Comparison of ENCODE assay signal across 7 cellular contexts in genomic region chr14:106717544-106717943, GRCh38.
DNase-seq lines count a peak whose midpoint lies in the region; ATAC-seq, FAIRE-seq and TF ChIP-seq lines count a peak whose summit lies in the region.
"Not testable (repeated sequence)": the region's sequence is repeated elsewhere in the genome, so short reads cannot be mapped to it uniquely, and the experiment has no call there.

No MANE protein-coding gene starts in this region.

- ATAC-seq in GM21367 (IDR thresholded peaks at IDR 0.05; ENCODE audit: unreplicated experiment) (peak; percentile 61), HG03097 (IDR thresholded peaks at IDR 0.05; ENCODE audit: low FRiP score, unreplicated experiment) (peak; percentile 45), Panc1 (peak; percentile 60; the same call in 1 of the 2 replicates), mucosa of descending colon (peak; percentile 78)
- peak; percentile 76 to 87 for ATAC-seq in activated T-cell treated with anti-CD3 and anti-CD28 coated beads, Interleukin-2, amount 50 U/mL, for 72 hours (replicated peaks in 1 of 2)

- H3K27me3 Mint-ChIP-seq in activated T-cell treated with anti-CD3 and anti-CD28 coated beads, Interleukin-2, amount 50 U/mL, for 72 hours (ENCODE audit: low read depth): not testable (repeated sequence)

- H3K36me3 Mint-ChIP-seq in activated T-cell treated with anti-CD3 and anti-CD28 coated beads, Interleukin-2, amount 50 U/mL, for 72 hours (ENCODE audit: insufficient read depth in 2 of 2): not testable (repeated sequence)

- not testable (repeated sequence) for H3K4me1 ChIP-seq in Panc1 (ENCODE audit: control insufficient read depth, insufficient read depth, low read length); mucosa of descending colon (ENCODE audit: low read depth)

- CTCF ChIA-PET in Panc1 (lab: Charles Lee): not testable (repeated sequence)

- not testable (repeated sequence) for FAIRE-seq in D721Med (lab: Jason Lieb, UNC)

- peaks cover 23% of the 10 kb centered on the region for H3K4me1 Mint-ChIP-seq in activated T-cell treated with anti-CD3 and anti-CD28 coated beads, Interleukin-2, amount 50 U/mL, for 72 hours (ENCODE audit: low read depth)

- H3K27me3 ChIP-seq in Panc1 (ENCODE audit: control insufficient read depth, insufficient read depth, low read length): not testable (repeated sequence)

- POLR2A ChIA-PET in Panc1 (lab: Charles Lee): not testable (repeated sequence)

- in situ Hi-C loops in Panc1 (cut with HindIII; ENCODE audit: low pct_unique_long_range_greater_than_20kb, low sequenced_read_pairs): not testable (repeated sequence)

- H3K36me3 ChIP-seq in Panc1 (ENCODE audit: control insufficient read depth, insufficient read depth, low read length); mucosa of descending colon (ENCODE audit: low read depth): not testable (repeated sequence)

- not testable (repeated sequence) for H3K9me3 Mint-ChIP-seq in activated T-cell treated with anti-CD3 and anti-CD28 coated beads, Interleukin-2, amount 50 U/mL, for 72 hours

- H3K9me3 ChIP-seq in Panc1 (ENCODE audit: control insufficient read depth, insufficient read depth, low read depth, low read length); mucosa of descending colon: not testable (repeated sequence)

- H3K4me3 Mint-ChIP-seq in activated T-cell treated with anti-CD3 and anti-CD28 coated beads, Interleukin-2, amount 50 U/mL, for 72 hours: not testable (repeated sequence)

- intact Hi-C loops in Panc1 (cut with micrococcal nuclease; ENCODE audit: unreplicated experiment); mucosa of descending colon (cut with DNase I, micrococcal nuclease): not testable (repeated sequence)

- TF ChIP-seq CTCF in D721Med (IDR thresholded peaks at IDR 0.05; ENCODE audit: insufficient read depth, missing control alignments) (peak; percentile 12), Panc1 (IDR thresholded peaks at IDR 0.05) (peak; percentile 78), epithelial cell of proximal tubule (conservative IDR thresholded peaks at IDR 0.05; ENCODE audit: low read depth, low read length) (peak; percentile 34)
- not testable (repeated sequence) for TF ChIP-seq CTCF in mucosa of descending colon (IDR thresholded peaks at IDR 0.05)

- DNase-seq in D721Med (ENCODE audit: insufficient read length, low spot score); Panc1 (ENCODE audit: low read depth, low spot score); activated T-cell treated with anti-CD3 and anti-CD28 coated beads, Interleukin-2, amount 50 U/mL, for 72 hours; epithelial cell of proximal tubule (ENCODE audit: low read depth); mucosa of descending colon: not testable (repeated sequence)

- not testable (repeated sequence) for H3K27ac ChIP-seq in Panc1 (ENCODE audit: low read length)

- not testable (repeated sequence) for H3K27ac Mint-ChIP-seq in activated T-cell treated with anti-CD3 and anti-CD28 coated beads, Interleukin-2, amount 50 U/mL, for 72 hours

- BruUV-seq in Panc1 (replicated peaks; lab: Mats Ljungman, UMichigan): not testable (repeated sequence)

- H3K4me3 ChIP-seq in Panc1 (ENCODE audit: low read depth in 2 of 2, low read length in 2 of 2); epithelial cell of proximal tubule (ENCODE audit: low read depth, low read length); mucosa of descending colon: not testable (repeated sequence)
